8 cellular contexts compared by ENCODE assay signal in genomic region chr16:87765776-87766484, GRCh38. TPM values are rescaled to one million over a fixed set of nuclear protein-coding genes. Genes with fewer than 3 reads are reported as not detected.
DNase-seq lines count a peak whose midpoint lies in the region; ATAC-seq, FAIRE-seq and TF ChIP-seq lines count a peak whose summit lies in the region.

TSS of gene KLHDC4 (minus strand) at chr16:87765986. CDS start at chr16:87765890, 96 bp downstream.

- peak; percentile 92 to 95 for ATAC-seq in A549
- peak; percentile 69 for ATAC-seq in HG03097 (IDR thresholded peaks at IDR 0.05; ENCODE audit: low FRiP score, unreplicated experiment)
- ATAC-seq in left lobe of liver = peak; percentile 96

- POLR2A ChIA-PET in A549 (lab: Yijun Ruan, JAX) = interaction anchor here (0.9 to 2.2 kb wide), 3 partner anchors 12 to 104 kb away, joined by 4 to 9 read pairs (median 5); partner anchors contain the start of gene SLC7A5

- H3K27ac ChIP-seq in A549 = peak within 1 kb of the TSS; percentile 89 to 91

- peak within 1 kb of the TSS; percentile 98 for H3K4me2 ChIP-seq in A549

- no peak for TF ChIP-seq CTCF in A549 (IDR thresholded peaks at IDR 0.05)

- H3K9me3 ChIP-seq in A549 = no peaks in the 10 kb centered on the region

- CTCF ChIA-PET in A549 (lab: Yijun Ruan, JAX) = interaction anchor here (0.6 to 4.5 kb wide), 8 partner anchors 11 to 131 kb away, joined by 3 to 27 read pairs (median 3); no protein-coding TSS in a partner anchor

- DNase-seq in A549 (ENCODE audit: low read depth in 1 of 2, low spot score in 1 of 2) (peak; percentile 90 to 91), NCI-H526 (lab: John Stamatoyannopoulos, UW) (peak; percentile 55 to 82), dedifferentiated amniotic fluid mesenchymal stem cell (ENCODE audit: extremely low spot score) (peak; percentile 86), left lobe of liver (ENCODE audit: low spot score) (peak; percentile 92)
- DNase-seq in activated CD4-positive, alpha-beta T cell treated with anti-CD3 and anti-CD28 coated beads, Interleukin-2, amount 50 U/mL, for 1 hour = peak; percentile 87
- DNase-seq in stimulated activated CD4-positive, alpha-beta T cell treated with anti-CD3 and anti-CD28 coated beads, Interleukin-2, amount 100 ng/mL, for 24 hours = peak; percentile 90 to 91

- peaks cover 18% of the 10 kb centered on the region for H3K4me1 ChIP-seq in A549

- no peak for FAIRE-seq in A549 (lab: Jason Lieb, UNC)

- peak within 1 kb of the TSS; percentile 92 for H3K4me3 ChIP-seq in A549

- no peak for TF ChIP-seq EP300 in A549 (IDR thresholded peaks at IDR 0.05)

- no peak for TF ChIP-seq RAD21 in A549 (conservative IDR thresholded peaks at IDR 0.05 in 1 of 2, IDR thresholded peaks at IDR 0.05 in 1 of 2)

- TF ChIP-seq POLR2A in A549 (IDR thresholded peaks at IDR 0.05; ENCODE audit: low read length) (peak; percentile 74), GM18526 (IDR thresholded peaks at IDR 0.05; ENCODE audit: extremely low read depth, insufficient read length) (peak; percentile 84)

- 1% methylated on average over 30 of the region's 60 CpGs for WGBS in A549 (ENCODE audit: missing lambda C conversion rate)

TF ChIP-seq in A549, 52 proteins besides CTCF, POLR2A, EP300 and RAD21:
- TF ChIP-seq CHD4 (IDR thresholded peaks at IDR 0.05; ENCODE audit: borderline replicate concordance) = peak; percentile 4; the same call in 1 of the 2 replicates
- peak; percentile 93 for TF ChIP-seq KDM5A (IDR thresholded peaks at IDR 0.05)
- no peak for TF ChIP-seq BHLHE40 (IDR thresholded peaks at IDR 0.05; ENCODE audit: low read depth, low read length)
- peak; percentile 70 to 90 for TF ChIP-seq JUN (IDR thresholded peaks at IDR 0.05)
- TF ChIP-seq MAX (IDR thresholded peaks at IDR 0.05) = peak; percentile 90
- peak; percentile 88 for TF ChIP-seq MYC (IDR thresholded peaks at IDR 0.05; ENCODE audit: borderline replicate concordance, low read length)
- TF ChIP-seq EHMT2 (IDR thresholded peaks at IDR 0.05; ENCODE audit: low read depth) = no peak
- 0 out of 2 replicates have a peak, but pooled peaks have one; percentile 40 for TF ChIP-seq E2F6 (IDR thresholded peaks at IDR 0.05; ENCODE audit: borderline replicate concordance, low read depth)
- TF ChIP-seq, protein P1, sequence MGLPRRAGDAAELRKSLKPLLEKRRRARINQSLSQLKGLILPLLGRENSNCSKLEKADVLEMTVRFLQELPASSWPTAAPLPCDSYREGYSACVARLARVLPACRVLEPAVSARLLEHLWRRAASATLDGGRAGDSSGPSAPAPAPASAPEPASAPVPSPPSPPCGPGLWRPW (IDR thresholded peaks at IDR 0.05) = no peak
- TF ChIP-seq, protein P2, sequence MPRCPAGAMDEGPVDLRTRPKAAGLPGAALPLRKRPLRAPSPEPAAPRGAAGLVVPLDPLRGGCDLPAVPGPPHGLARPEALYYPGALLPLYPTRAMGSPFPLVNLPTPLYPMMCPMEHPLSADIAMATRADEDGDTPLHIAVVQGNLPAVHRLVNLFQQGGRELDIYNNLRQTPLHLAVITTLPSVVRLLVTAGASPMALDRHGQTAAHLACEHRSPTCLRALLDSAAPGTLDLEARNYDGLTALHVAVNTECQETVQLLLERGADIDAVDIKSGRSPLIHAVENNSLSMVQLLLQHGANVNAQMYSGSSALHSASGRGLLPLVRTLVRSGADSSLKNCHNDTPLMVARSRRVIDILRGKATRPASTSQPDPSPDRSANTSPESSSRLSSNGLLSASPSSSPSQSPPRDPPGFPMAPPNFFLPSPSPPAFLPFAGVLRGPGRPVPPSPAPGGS (IDR thresholded peaks at IDR 0.05) = peak; percentile 76; the same call in 1 of the 3 replicates
- TF ChIP-seq ZNF302 (CRISPR knock-in tag; IDR thresholded peaks at IDR 0.05) = 0 out of 2 replicates have a peak, but pooled peaks have one; percentile 12
- no peak for TF ChIP-seq CEBPB (IDR thresholded peaks at IDR 0.05)
- peak; percentile 18; the same call in 1 of the 2 replicates for TF ChIP-seq HDAC2 (IDR thresholded peaks at IDR 0.05)
- no peak for TF ChIP-seq ZC3H11A (IDR thresholded peaks at IDR 0.05)
- TF ChIP-seq, protein P3, sequence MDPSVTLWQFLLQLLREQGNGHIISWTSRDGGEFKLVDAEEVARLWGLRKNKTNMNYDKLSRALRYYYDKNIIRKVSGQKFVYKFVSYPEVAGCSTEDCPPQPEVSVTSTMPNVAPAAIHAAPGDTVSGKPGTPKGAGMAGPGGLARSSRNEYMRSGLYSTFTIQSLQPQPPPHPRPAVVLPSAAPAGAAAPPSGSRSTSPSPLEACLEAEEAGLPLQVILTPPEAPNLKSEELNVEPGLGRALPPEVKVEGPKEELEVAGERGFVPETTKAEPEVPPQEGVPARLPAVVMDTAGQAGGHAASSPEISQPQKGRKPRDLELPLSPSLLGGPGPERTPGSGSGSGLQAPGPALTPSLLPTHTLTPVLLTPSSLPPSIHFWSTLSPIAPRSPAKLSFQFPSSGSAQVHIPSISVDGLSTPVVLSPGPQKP (IDR thresholded peaks at IDR 0.05; ENCODE audit: low read depth, low read length) = peak; percentile 53; the same call in 1 of the 2 replicates
- peak; percentile 95 for TF ChIP-seq PHF8 (IDR thresholded peaks at IDR 0.05; ENCODE audit: borderline replicate concordance, low read depth)
TF ChIP-seq in A549: peak in this region for 11.

RNA-seq across cellular contexts. Expression of gene KLHDC4, which starts in this region (rescaled TPM):
- polyA plus RNA-seq in A549 (2011; rRNA removed) = 22.6 and 25.9 TPM in 2 replicates
- 49.9 and 55.6 TPM in 2 replicates for polyA plus RNA-seq in A549 (2012; cell fraction: cytosol; rRNA removed)
- polyA plus RNA-seq in A549 (2012; cell fraction: nucleus; rRNA removed) = 197 and 201 TPM in 2 replicates
- polyA plus RNA-seq in A549 (2017; fragmentation: RNase III; extraction: RNeasy Plus Mini Kit Qiagen cat#74134 plus additional on column Dnase treatment) = 34.8 to 38.2 TPM (median 37.2 TPM) in 3 replicates
- polyA minus RNA-seq in A549 (2011; rRNA and poly(A)+ RNA removed) = 30.0 and 33.8 TPM in 2 replicates
- total RNA-seq in left lobe of liver = 17.2 TPM

Comparison
In these comparisons a context has a peak if more than half of its experiments do, and no peak if none do; other contexts are left out.
1. Peak in every context shown above with its lines: DNase-seq, ATAC-seq, H3K4me3 ChIP-seq and H3K27ac ChIP-seq.